Comparison of ENCODE assay signal across 35 cellular contexts in the genomic region with DNA sequence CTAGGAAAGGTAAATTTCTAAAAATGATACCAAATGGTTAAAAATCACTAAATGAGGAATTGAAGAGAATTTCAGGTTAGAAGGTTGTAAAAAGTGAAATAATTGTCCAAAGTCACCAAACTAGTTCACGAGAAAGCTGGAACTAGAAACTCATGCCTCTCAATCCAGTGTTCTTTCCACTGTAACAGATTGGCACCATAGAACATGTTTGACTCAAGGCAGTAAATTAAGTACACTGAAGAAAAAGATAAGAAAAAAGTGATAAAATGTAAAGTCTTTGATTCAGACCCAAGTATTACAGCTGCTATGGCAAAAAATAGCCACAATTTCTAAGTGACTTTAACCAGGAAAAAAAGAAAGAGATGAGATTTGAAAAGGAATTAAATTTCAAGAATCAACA.
"Had no signal": no experiment of that assay in that cellular context is flagged by ENCODE, and none has a peak within 500 bp of the region (broad histone marks: within the 10 kb centered on the region; RNA-seq: fewer than 3 reads in every experiment).

No MANE protein-coding gene starts in this region.

- H3K36me3 ChIP-seq: adrenal gland, cardiac muscle cell had no signal

- H3K4me1 Mint-ChIP-seq: brain had no signal

- H3K4me3 Mint-ChIP-seq: activated B cell treated with CpG ODN at 0.5 μM for 24 hours; activated CD4-positive, alpha-beta memory T cell treated with anti-CD3 and anti-CD28 coated beads for 36 hours; activated CD4-positive, alpha-beta T cell treated with anti-CD3 and anti-CD28 coated beads for 36 hours; activated CD4-positive, alpha-beta T cell treated with anti-CD3 and anti-CD28 coated beads, Interleukin-2, amount 10 ng/mL, durations not matched to agents 24 days and 14 days; activated naive CD4-positive, alpha-beta T cell treated with anti-CD3 and anti-CD28 coated beads for 36 hours; activated naive CD8-positive, alpha-beta T cell treated with anti-CD3 and anti-CD28 coated beads for 36 hours; activated T-cell treated with anti-CD3 and anti-CD28 coated beads, Interleukin-2, amount 50 U/mL, for 4 hours; activated T-cell treated with anti-CD3 and anti-CD28 coated beads, Interleukin-2, amount 50 U/mL, for 72 hours; activated T-helper 1 cell treated with anti-CD3 and anti-CD28 coated beads, Interleukin-12 subunit alpha, Interleukin-12 subunit beta, Interleukin-2, Interleukin-4 antibody, amounts not matched to agents 30 ng/mL and 10 ng/mL and 1 ng/mL, durations not matched to agents 14 hours and 24 hours and 36 hours; activated T-helper 17 cell treated with anti-CD3 and anti-CD28 coated beads, Interleukin-2, amount 50 U/mL, for 72 hours; brain; central memory CD8-positive, alpha-beta T cell; T-helper 1 cell treated with Interleukin-12 subunit alpha and Interleukin-12 subunit beta and Interleukin-4 antibody, amounts not matched to agents 30 μg/mL and 1 μg/mL, for 36 hours; T-helper 2 cell treated with Interferon-gamma antibody and Interleukin-4, amounts not matched to agents 5 μg/mL and 100 μg/mL, for 36 hours had no signal

- DNase-seq: activated B cell treated with CpG ODN at 0.5 μM for 24 hours; activated CD4-positive, alpha-beta memory T cell treated with anti-CD3 and anti-CD28 coated beads for 36 hours; activated CD4-positive, alpha-beta T cell treated with anti-CD3 and anti-CD28 coated beads for 1 hour; activated CD4-positive, alpha-beta T cell treated with anti-CD3 and anti-CD28 coated beads for 36 hours; activated CD4-positive, alpha-beta T cell treated with anti-CD3 and anti-CD28 coated beads, Interleukin-2, amount 10 ng/mL, durations not matched to agents 24 days and 14 days; activated CD4-positive, alpha-beta T cell treated with anti-CD3 and anti-CD28 coated beads, Interleukin-2, amount 50 U/mL, for 1 hour; activated CD4-positive, alpha-beta T cell treated with anti-CD3 and anti-CD28 coated beads, Interleukin-2, amount 50 U/mL, for 4 hours; activated CD8-positive, alpha-beta memory T cell treated with anti-CD3 and anti-CD28 coated beads, Interleukin-2, amount 50 U/mL, for 4 hours; activated effector memory CD4-positive, alpha-beta T cell treated with anti-CD3 and anti-CD28 coated beads, Interleukin-2, amount 50 U/mL, for 16 hours; activated gamma-delta T cell treated with Interleukin-2 at 50 U/mL for 16 hours; activated naive CD4-positive, alpha-beta T cell; activated naive CD4-positive, alpha-beta T cell treated with anti-CD3 and anti-CD28 coated beads for 36 hours; activated naive CD4-positive, alpha-beta T cell treated with anti-CD3 and anti-CD28 coated beads, Interleukin-2, amount 50 U/mL, for 16 hours; activated naive CD8-positive, alpha-beta T cell treated with anti-CD3 and anti-CD28 coated beads for 36 hours; activated T-cell treated with anti-CD3 and anti-CD28 coated beads for 4 hours; activated T-cell treated with anti-CD3 and anti-CD28 coated beads, Interleukin-2, amount 50 U/mL, for 1 hour; activated T-cell treated with anti-CD3 and anti-CD28 coated beads, Interleukin-2, amount 50 U/mL, for 4 hours; activated T-cell treated with anti-CD3 and anti-CD28 coated beads, Interleukin-2, amount 50 U/mL, for 72 hours; adrenal gland; amniotic stem cell; aorta; caudate nucleus; cerebellar nuclear complex; T-helper 1 cell; T-helper 2 cell; T-helper 9 cell had no signal

- H3K27ac ChIP-seq: cardiac muscle cell, VCaP had no signal

- H3K36me3 Mint-ChIP-seq: activated naive CD4-positive, alpha-beta T cell treated with anti-CD3 and anti-CD28 coated beads, Interleukin-2, amount 50 U/mL, for 72 hours; brain had no signal

- H3K9me3 ChIP-seq: adrenal gland had no signal

- H3K9me3 Mint-ChIP-seq: activated B cell treated with CpG ODN at 0.5 μM for 24 hours; activated CD4-positive, alpha-beta memory T cell treated with anti-CD3 and anti-CD28 coated beads for 36 hours; activated naive CD4-positive, alpha-beta T cell treated with anti-CD3 and anti-CD28 coated beads for 36 hours; activated naive CD4-positive, alpha-beta T cell treated with anti-CD3 and anti-CD28 coated beads, Interleukin-2, amount 50 U/mL, for 72 hours; activated T-cell treated with anti-CD3 and anti-CD28 coated beads, Interleukin-2, amount 50 U/mL, for 4 hours; activated T-cell treated with anti-CD3 and anti-CD28 coated beads, Interleukin-2, amount 50 U/mL, for 72 hours; activated T-helper 1 cell treated with anti-CD3 and anti-CD28 coated beads, Interleukin-12 subunit alpha, Interleukin-12 subunit beta, Interleukin-2, Interleukin-4 antibody, amounts not matched to agents 30 ng/mL and 10 ng/mL and 1 ng/mL, durations not matched to agents 14 hours and 24 hours and 36 hours; activated T-helper 17 cell treated with anti-CD3 and anti-CD28 coated beads, Interleukin-2, amount 50 U/mL, for 72 hours; central memory CD8-positive, alpha-beta T cell; T-helper 1 cell treated with Interleukin-12 subunit alpha and Interleukin-12 subunit beta and Interleukin-4 antibody, amounts not matched to agents 30 μg/mL and 1 μg/mL, for 36 hours; T-helper 2 cell treated with Interferon-gamma antibody and Interleukin-4, amounts not matched to agents 5 μg/mL and 100 μg/mL, for 36 hours had no signal

- ATAC-seq: activated CD4-positive, alpha-beta T cell treated with anti-CD3 and anti-CD28 coated beads for 36 hours; activated naive CD4-positive, alpha-beta T cell treated with anti-CD3 and anti-CD28 coated beads, Interleukin-2, amount 50 U/mL, for 72 hours; activated T-cell treated with anti-CD3 and anti-CD28 coated beads, Interleukin-2, amount 50 U/mL, for 4 hours; activated T-cell treated with anti-CD3 and anti-CD28 coated beads, Interleukin-2, amount 50 U/mL, for 72 hours; activated T-helper 17 cell treated with anti-CD3 and anti-CD28 coated beads, Interleukin-2, amount 50 U/mL, for 72 hours had no signal

- H3K27me3 Mint-ChIP-seq: activated B cell treated with CpG ODN at 0.5 μM for 24 hours; activated CD4-positive, alpha-beta memory T cell treated with anti-CD3 and anti-CD28 coated beads for 36 hours; activated CD4-positive, alpha-beta T cell treated with anti-CD3 and anti-CD28 coated beads for 36 hours; activated CD4-positive, alpha-beta T cell treated with anti-CD3 and anti-CD28 coated beads, Interleukin-2, amount 10 ng/mL, durations not matched to agents 24 days and 14 days; activated naive CD8-positive, alpha-beta T cell treated with anti-CD3 and anti-CD28 coated beads for 36 hours; activated T-helper 17 cell treated with anti-CD3 and anti-CD28 coated beads, Interleukin-2, amount 50 U/mL, for 72 hours; brain; central memory CD8-positive, alpha-beta T cell had no signal

- H3K27ac Mint-ChIP-seq: activated B cell treated with CpG ODN at 0.5 μM for 24 hours; activated CD4-positive, alpha-beta memory T cell treated with anti-CD3 and anti-CD28 coated beads for 36 hours; activated CD4-positive, alpha-beta T cell treated with anti-CD3 and anti-CD28 coated beads for 36 hours; activated CD4-positive, alpha-beta T cell treated with anti-CD3 and anti-CD28 coated beads, Interleukin-2, amount 10 ng/mL, durations not matched to agents 24 days and 14 days; activated naive CD4-positive, alpha-beta T cell treated with anti-CD3 and anti-CD28 coated beads for 36 hours; activated naive CD4-positive, alpha-beta T cell treated with anti-CD3 and anti-CD28 coated beads, Interleukin-2, amount 50 U/mL, for 72 hours; activated naive CD8-positive, alpha-beta T cell treated with anti-CD3 and anti-CD28 coated beads for 36 hours; activated T-cell treated with anti-CD3 and anti-CD28 coated beads, Interleukin-2, amount 50 U/mL, for 72 hours; activated T-helper 1 cell treated with anti-CD3 and anti-CD28 coated beads, Interleukin-12 subunit alpha, Interleukin-12 subunit beta, Interleukin-2, Interleukin-4 antibody, amounts not matched to agents 30 ng/mL and 10 ng/mL and 1 ng/mL, durations not matched to agents 14 hours and 24 hours and 36 hours; activated T-helper 17 cell treated with anti-CD3 and anti-CD28 coated beads, Interleukin-2, amount 50 U/mL, for 72 hours; brain; T-helper 1 cell treated with Interleukin-12 subunit alpha and Interleukin-12 subunit beta and Interleukin-4 antibody, amounts not matched to agents 30 μg/mL and 1 μg/mL, for 36 hours; T-helper 2 cell treated with Interferon-gamma antibody and Interleukin-4, amounts not matched to agents 5 μg/mL and 100 μg/mL, for 36 hours had no signal

- H3K27me3 ChIP-seq: adrenal gland, cardiac muscle cell had no signal

- H3K4me3 ChIP-seq: adrenal gland, cardiac muscle cell had no signal
